1 cellular context compared by ENCODE assay signal in the genomic region with DNA sequence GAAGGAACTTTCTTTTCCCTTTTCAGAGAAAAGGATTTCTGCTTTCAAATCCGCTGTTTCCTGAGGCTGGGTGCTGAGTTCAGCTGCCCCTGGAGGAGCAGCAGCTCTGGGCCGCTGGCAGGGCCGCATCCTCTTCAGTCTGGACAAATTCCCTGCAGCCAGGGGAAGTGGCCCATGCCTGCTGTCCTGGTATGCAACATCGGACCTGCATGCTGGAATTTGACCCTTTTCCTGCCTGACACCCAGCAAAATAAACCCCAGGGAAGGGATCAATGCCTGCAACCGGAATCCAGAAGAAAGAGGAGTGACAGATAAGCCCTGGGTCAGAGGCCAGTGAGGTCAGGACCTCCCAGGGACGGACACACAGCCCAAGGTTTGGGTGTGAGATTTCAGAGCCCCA.
TF ChIP-seq lines count a peak whose summit lies in the region.

No MANE protein-coding gene starts in this region.

TF ChIP-seq in HepG2, 621 proteins besides CTCF, POLR2A, EP300 and RAD21 (continued from another document and continues in another):
- TF ChIP-seq HOXD1 (CRISPR knock-in tag; IDR thresholded peaks at IDR 0.05) (peak; percentile 84), TBL1XR1 (IDR thresholded peaks at IDR 0.05; ENCODE audit: borderline replicate concordance, low read length, partially characterized antibody) (no peak), ZNF234 (CRISPR knock-in tag; conservative IDR thresholded peaks at IDR 0.05) (0 out of 2 replicates have a peak, but pooled peaks have one; percentile 39), PHF5A (CRISPR knock-in tag; IDR thresholded peaks at IDR 0.05; ENCODE audit: low read depth, unreplicated experiment) (peak; percentile 77), ZNF891 (CRISPR knock-in tag; IDR thresholded peaks at IDR 0.05) (0 out of 2 replicates have a peak, but pooled peaks have one; percentile 27), TEAD2 (CRISPR knock-in tag; IDR thresholded peaks at IDR 0.05) (no peak), TEAD3 (CRISPR knock-in tag; optimal IDR thresholded peaks at IDR 0.05; ENCODE audit: borderline replicate concordance) (peak; percentile 99), NFIC (IDR thresholded peaks at IDR 0.05; ENCODE audit: low read length) (0 out of 2 replicates have a peak, but pooled peaks have one; percentile 36), AHR (CRISPR knock-in tag; IDR thresholded peaks at IDR 0.05) (no peak), ZNF879 (CRISPR knock-in tag; IDR thresholded peaks at IDR 0.05) (no peak), ZNF629 (CRISPR knock-in tag; conservative IDR thresholded peaks at IDR 0.05) (peak; percentile 57; the same call in 1 of the 2 replicates), RXRB (CRISPR knock-in tag; IDR thresholded peaks at IDR 0.05; ENCODE audit: borderline replicate concordance) (peak; percentile 95), ZNF724P (CRISPR knock-in tag; IDR thresholded peaks at IDR 0.05; ENCODE audit: borderline replicate concordance) (0 out of 2 replicates have a peak, but pooled peaks have one; percentile 35), ZNF670 (CRISPR knock-in tag; IDR thresholded peaks at IDR 0.05; ENCODE audit: borderline replicate concordance) (no peak), TCF7L2 (IDR thresholded peaks at IDR 0.05; ENCODE audit: low read depth, low read length) (no peak), NR2F6 (IDR thresholded peaks at IDR 0.05) (peak; percentile 100), NR2F6 (CRISPR knock-in tag; IDR thresholded peaks at IDR 0.05) (peak; percentile 100), ZBTB38 (CRISPR knock-in tag; IDR thresholded peaks at IDR 0.05) (peak; percentile 61), SOX13 (IDR thresholded peaks at IDR 0.05) (peak; percentile 76), SOX13 (CRISPR knock-in tag; conservative IDR thresholded peaks at IDR 0.05 in 1 of 2, IDR thresholded peaks at IDR 0.05 in 1 of 2) (peak in 1 of 2 experiments; percentile 89; a peak in 2 of 4 replicates), EED (CRISPR knock-in tag; IDR thresholded peaks at IDR 0.05) (no peak), ZNF557 (CRISPR knock-in tag; IDR thresholded peaks at IDR 0.05) (peak; percentile 69; the same call in 1 of the 2 replicates), ZBTB3 (CRISPR knock-in tag; IDR thresholded peaks at IDR 0.05; ENCODE audit: borderline replicate concordance, low read depth) (no peak; the same call in 1 of the 2 replicates)
- TF ChIP-seq, protein P1, sequence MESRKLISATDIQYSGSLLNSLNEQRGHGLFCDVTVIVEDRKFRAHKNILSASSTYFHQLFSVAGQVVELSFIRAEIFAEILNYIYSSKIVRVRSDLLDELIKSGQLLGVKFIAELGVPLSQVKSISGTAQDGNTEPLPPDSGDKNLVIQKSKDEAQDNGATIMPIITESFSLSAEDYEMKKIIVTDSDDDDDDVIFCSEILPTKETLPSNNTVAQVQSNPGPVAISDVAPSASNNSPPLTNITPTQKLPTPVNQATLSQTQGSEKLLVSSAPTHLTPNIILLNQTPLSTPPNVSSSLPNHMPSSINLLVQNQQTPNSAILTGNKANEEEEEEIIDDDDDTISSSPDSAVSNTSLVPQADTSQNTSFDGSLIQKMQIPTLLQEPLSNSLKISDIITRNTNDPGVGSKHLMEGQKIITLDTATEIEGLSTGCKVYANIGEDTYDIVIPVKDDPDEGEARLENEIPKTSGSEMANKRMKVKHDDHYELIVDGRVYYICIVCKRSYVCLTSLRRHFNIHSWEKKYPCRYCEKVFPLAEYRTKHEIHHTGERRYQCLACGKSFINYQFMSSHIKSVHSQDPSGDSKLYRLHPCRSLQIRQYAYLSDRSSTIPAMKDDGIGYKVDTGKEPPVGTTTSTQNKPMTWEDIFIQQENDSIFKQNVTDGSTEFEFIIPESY (CRISPR knock-in tag; IDR thresholded peaks at IDR 0.05), result peak; percentile 59; the same call in 1 of the 2 replicates
- TF ChIP-seq, protein P2, sequence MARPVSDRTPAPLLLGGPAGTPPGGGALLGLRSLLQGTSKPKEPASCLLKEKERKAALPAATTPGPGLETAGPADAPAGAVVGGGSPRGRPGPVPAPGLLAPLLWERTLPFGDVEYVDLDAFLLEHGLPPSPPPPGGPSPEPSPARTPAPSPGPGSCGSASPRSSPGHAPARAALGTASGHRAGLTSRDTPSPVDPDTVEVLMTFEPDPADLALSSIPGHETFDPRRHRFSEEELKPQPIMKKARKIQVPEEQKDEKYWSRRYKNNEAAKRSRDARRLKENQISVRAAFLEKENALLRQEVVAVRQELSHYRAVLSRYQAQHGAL (CRISPR knock-in tag; IDR thresholded peaks at IDR 0.05; ENCODE audit: not compliant biosample characterization), result no peak
- TF ChIP-seq, protein P3, sequence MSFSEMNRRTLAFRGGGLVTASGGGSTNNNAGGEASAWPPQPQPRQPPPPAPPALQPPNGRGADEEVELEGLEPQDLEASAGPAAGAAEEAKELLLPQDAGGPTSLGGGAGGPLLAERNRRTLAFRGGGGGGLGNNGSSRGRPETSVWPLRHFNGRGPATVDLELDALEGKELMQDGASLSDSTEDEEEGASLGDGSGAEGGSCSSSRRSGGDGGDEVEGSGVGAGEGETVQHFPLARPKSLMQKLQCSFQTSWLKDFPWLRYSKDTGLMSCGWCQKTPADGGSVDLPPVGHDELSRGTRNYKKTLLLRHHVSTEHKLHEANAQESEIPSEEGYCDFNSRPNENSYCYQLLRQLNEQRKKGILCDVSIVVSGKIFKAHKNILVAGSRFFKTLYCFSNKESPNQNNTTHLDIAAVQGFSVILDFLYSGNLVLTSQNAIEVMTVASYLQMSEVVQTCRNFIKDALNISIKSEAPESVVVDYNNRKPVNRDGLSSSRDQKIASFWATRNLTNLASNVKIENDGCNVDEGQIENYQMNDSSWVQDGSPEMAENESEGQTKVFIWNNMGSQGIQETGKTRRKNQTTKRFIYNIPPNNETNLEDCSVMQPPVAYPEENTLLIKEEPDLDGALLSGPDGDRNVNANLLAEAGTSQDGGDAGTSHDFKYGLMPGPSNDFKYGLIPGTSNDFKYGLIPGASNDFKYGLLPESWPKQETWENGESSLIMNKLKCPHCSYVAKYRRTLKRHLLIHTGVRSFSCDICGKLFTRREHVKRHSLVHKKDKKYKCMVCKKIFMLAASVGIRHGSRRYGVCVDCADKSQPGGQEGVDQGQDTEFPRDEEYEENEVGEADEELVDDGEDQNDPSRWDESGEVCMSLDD (CRISPR knock-in tag; IDR thresholded peaks at IDR 0.05; ENCODE audit: borderline replicate concordance), result 0 out of 2 replicates have a peak, but pooled peaks have one; percentile 58
- TF ChIP-seq, protein P4, sequence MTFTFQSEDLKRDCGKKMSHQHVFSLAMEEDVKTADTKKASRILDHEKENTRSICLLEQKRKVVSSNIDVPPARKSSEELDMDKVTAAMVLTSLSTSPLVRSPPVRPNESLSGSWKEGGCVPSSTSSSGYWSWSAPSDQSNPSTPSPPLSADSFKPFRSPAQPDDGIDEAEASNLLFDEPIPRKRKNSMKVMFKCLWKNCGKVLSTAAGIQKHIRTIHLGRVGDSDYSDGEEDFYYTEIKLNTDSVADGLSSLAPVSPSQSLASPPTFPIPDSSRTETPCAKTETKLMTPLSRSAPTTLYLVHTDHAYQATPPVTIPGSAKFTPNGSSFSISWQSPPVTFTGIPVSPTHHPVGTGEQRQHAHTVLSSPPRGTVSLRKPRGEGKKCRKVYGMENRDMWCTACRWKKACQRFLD (CRISPR knock-in tag; IDR thresholded peaks at IDR 0.05; ENCODE audit: borderline replicate concordance), result no peak
- TF ChIP-seq, protein P5, sequence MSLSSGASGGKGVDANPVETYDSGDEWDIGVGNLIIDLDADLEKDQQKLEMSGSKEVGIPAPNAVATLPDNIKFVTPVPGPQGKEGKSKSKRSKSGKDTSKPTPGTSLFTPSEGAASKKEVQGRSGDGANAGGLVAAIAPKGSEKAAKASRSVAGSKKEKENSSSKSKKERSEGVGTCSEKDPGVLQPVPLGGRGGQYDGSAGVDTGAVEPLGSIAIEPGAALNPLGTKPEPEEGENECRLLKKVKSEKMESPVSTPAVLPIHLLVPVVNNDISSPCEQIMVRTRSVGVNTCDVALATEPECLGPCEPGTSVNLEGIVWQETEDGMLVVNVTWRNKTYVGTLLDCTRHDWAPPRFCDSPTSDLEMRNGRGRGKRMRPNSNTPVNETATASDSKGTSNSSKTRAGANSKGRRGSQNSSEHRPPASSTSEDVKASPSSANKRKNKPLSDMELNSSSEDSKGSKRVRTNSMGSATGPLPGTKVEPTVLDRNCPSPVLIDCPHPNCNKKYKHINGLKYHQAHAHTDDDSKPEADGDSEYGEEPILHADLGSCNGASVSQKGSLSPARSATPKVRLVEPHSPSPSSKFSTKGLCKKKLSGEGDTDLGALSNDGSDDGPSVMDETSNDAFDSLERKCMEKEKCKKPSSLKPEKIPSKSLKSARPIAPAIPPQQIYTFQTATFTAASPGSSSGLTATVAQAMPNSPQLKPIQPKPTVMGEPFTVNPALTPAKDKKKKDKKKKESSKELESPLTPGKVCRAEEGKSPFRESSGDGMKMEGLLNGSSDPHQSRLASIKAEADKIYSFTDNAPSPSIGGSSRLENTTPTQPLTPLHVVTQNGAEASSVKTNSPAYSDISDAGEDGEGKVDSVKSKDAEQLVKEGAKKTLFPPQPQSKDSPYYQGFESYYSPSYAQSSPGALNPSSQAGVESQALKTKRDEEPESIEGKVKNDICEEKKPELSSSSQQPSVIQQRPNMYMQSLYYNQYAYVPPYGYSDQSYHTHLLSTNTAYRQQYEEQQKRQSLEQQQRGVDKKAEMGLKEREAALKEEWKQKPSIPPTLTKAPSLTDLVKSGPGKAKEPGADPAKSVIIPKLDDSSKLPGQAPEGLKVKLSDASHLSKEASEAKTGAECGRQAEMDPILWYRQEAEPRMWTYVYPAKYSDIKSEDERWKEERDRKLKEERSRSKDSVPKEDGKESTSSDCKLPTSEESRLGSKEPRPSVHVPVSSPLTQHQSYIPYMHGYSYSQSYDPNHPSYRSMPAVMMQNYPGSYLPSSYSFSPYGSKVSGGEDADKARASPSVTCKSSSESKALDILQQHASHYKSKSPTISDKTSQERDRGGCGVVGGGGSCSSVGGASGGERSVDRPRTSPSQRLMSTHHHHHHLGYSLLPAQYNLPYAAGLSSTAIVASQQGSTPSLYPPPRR (CRISPR knock-in tag; IDR thresholded peaks at IDR 0.05; ENCODE audit: borderline replicate concordance), result peak; percentile 95
- TF ChIP-seq, protein P6, sequence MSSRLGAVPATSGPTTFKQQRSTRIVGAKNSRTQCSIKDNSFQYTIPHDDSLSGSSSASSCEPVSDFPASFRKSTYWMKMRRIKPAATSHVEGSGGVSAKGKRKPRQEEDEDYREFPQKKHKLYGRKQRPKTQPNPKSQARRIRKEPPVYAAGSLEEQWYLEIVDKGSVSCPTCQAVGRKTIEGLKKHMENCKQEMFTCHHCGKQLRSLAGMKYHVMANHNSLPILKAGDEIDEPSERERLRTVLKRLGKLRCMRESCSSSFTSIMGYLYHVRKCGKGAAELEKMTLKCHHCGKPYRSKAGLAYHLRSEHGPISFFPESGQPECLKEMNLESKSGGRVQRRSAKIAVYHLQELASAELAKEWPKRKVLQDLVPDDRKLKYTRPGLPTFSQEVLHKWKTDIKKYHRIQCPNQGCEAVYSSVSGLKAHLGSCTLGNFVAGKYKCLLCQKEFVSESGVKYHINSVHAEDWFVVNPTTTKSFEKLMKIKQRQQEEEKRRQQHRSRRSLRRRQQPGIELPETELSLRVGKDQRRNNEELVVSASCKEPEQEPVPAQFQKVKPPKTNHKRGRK (CRISPR knock-in tag; IDR thresholded peaks at IDR 0.05), result no peak
- TF ChIP-seq, protein P7, sequence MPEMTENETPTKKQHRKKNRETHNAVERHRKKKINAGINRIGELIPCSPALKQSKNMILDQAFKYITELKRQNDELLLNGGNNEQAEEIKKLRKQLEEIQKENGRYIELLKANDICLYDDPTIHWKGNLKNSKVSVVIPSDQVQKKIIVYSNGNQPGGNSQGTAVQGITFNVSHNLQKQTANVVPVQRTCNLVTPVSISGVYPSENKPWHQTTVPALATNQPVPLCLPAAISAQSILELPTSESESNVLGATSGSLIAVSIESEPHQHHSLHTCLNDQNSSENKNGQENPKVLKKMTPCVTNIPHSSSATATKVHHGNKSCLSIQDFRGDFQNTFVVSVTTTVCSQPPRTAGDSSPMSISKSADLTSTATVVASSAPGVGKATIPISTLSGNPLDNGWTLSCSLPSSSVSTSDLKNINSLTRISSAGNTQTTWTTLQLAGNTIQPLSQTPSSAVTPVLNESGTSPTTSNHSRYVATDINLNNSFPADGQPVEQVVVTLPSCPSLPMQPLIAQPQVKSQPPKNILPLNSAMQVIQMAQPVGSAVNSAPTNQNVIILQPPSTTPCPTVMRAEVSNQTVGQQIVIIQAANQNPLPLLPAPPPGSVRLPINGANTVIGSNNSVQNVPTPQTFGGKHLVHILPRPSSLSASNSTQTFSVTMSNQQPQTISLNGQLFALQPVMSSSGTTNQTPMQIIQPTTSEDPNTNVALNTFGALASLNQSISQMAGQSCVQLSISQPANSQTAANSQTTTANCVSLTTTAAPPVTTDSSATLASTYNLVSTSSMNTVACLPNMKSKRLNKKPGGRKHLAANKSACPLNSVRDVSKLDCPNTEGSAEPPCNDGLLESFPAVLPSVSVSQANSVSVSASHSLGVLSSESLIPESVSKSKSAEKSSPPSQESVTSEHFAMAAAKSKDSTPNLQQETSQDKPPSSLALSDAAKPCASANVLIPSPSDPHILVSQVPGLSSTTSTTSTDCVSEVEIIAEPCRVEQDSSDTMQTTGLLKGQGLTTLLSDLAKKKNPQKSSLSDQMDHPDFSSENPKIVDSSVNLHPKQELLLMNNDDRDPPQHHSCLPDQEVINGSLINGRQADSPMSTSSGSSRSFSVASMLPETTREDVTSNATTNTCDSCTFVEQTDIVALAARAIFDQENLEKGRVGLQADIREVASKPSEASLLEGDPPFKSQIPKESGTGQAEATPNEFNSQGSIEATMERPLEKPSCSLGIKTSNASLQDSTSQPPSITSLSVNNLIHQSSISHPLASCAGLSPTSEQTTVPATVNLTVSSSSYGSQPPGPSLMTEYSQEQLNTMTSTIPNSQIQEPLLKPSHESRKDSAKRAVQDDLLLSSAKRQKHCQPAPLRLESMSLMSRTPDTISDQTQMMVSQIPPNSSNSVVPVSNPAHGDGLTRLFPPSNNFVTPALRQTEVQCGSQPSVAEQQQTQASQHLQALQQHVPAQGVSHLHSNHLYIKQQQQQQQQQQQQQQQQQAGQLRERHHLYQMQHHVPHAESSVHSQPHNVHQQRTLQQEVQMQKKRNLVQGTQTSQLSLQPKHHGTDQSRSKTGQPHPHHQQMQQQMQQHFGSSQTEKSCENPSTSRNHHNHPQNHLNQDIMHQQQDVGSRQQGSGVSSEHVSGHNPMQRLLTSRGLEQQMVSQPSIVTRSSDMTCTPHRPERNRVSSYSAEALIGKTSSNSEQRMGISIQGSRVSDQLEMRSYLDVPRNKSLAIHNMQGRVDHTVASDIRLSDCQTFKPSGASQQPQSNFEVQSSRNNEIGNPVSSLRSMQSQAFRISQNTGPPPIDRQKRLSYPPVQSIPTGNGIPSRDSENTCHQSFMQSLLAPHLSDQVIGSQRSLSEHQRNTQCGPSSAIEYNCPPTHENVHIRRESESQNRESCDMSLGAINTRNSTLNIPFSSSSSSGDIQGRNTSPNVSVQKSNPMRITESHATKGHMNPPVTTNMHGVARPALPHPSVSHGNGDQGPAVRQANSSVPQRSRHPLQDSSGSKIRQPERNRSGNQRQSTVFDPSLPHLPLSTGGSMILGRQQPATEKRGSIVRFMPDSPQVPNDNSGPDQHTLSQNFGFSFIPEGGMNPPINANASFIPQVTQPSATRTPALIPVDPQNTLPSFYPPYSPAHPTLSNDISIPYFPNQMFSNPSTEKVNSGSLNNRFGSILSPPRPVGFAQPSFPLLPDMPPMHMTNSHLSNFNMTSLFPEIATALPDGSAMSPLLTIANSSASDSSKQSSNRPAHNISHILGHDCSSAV (CRISPR knock-in tag; IDR thresholded peaks at IDR 0.05; ENCODE audit: borderline replicate concordance), result no peak
- TF ChIP-seq, protein P8, sequence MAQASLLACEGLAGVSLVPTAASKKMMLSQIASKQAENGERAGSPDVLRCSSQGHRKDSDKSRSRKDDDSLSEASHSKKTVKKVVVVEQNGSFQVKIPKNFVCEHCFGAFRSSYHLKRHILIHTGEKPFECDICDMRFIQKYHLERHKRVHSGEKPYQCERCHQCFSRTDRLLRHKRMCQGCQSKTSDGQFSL (CRISPR knock-in tag; IDR thresholded peaks at IDR 0.05), result no peak
